ENCODE assay signal across 10 cellular contexts in genomic region chr1:205429742-205430464, GRCh38. TPM values are rescaled to one million over a fixed set of nuclear protein-coding genes. Genes with fewer than 3 reads are reported as not detected.
DNase-seq lines count a peak whose midpoint lies in the region; ATAC-seq and TF ChIP-seq lines count a peak whose summit lies in the region.
"Had no signal": no experiment of that assay in that cellular context is flagged by ENCODE, and none has a peak within 500 bp of the region (broad histone marks: within the 10 kb centered on the region; RNA-seq: fewer than 3 reads in every experiment).

No MANE protein-coding gene starts in this region.

- H3K36me3 Mint-ChIP-seq in mesothelial cell of epicardium (no peaks in the 10 kb centered on the region), type B pancreatic cell (no peaks in the 10 kb centered on the region)

- H3K4me3 Mint-ChIP-seq in mesothelial cell of epicardium (peak overlapping the region; percentile 85), type B pancreatic cell (peak overlapping the region; percentile 92)

- no peak for TF ChIP-seq POLR2A in uterus (IDR thresholded peaks at IDR 0.05)

- H3K27ac Mint-ChIP-seq in mesothelial cell of epicardium (no peak overlapping the region), type B pancreatic cell (no peak overlapping the region)

- TF ChIP-seq CTCF in mesothelial cell of epicardium (IDR thresholded peaks at IDR 0.05; ENCODE audit: unreplicated experiment) = no peak
- no peak for TF ChIP-seq CTCF in type B pancreatic cell (conservative IDR thresholded peaks at IDR 0.05)
- TF ChIP-seq CTCF in uterus (IDR thresholded peaks at IDR 0.05) = no peak

- intact Hi-C loops in cardiac septum (cut with DNase I) (loop anchor here (2.0 kb wide), 2 partner anchors 33 to 75 kb away; no protein-coding TSS in a partner anchor), Right ventricle myocardium inferior (cut with DNase I) (loop anchor here (2.0 kb wide), 1 partner anchor 33 kb away; no protein-coding TSS in a partner anchor), uterus (cut with DNase I; ENCODE audit: low total_unique reads) (no loop called here)

- H3K9me3 Mint-ChIP-seq in mesothelial cell of epicardium (no peaks in the 10 kb centered on the region), type B pancreatic cell (no peaks in the 10 kb centered on the region)

- DNase-seq in cardiac septum (ENCODE audit: low spot score) = peak; percentile 58
- no peak for DNase-seq in Right ventricle myocardium inferior (ENCODE audit: missing footprints)
- peak; percentile 71 for DNase-seq in cerebellar cortex (ENCODE audit: low spot score)
- no peak for DNase-seq in mesothelial cell of epicardium (ENCODE audit: low spot score in 2 of 2, unreplicated experiment in 2 of 2)
- no peak for DNase-seq in type B pancreatic cell (ENCODE audit: extremely low spot score, unreplicated experiment)
- DNase-seq in uterus = no peak
- DNase-seq in NK-92 treated with Interleukin-12 subunit alpha and Interleukin-12 subunit beta, amount 100 ng/mL, for 24 hours (lab: John Stamatoyannopoulos, UW) = no peak
- DNase-seq in NOMO-1 treated with dmso at 0.1 percent for 144 hours (lab: John Stamatoyannopoulos, UW; ENCODE audit: unreplicated experiment) = no peak

- no peaks in the 10 kb centered on the region for H3K4me1 ChIP-seq in uterus

- no peaks in the 10 kb centered on the region for H3K27me3 ChIP-seq in uterus
- H3K27me3 ChIP-seq: ascending aorta had no signal

- peak overlapping the region in 1 of 2 donors; percentile 39 for H3K4me3 ChIP-seq in uterus

- H3K4me1 Mint-ChIP-seq in mesothelial cell of epicardium (peaks cover 10% of the 10 kb centered on the region), type B pancreatic cell (ENCODE audit: unreplicated experiment) (peaks cover 22% of the 10 kb centered on the region)

- no peak for ATAC-seq in Right ventricle myocardium inferior

- no peak overlapping the region for H3K27ac ChIP-seq in uterus
- H3K27ac ChIP-seq: ascending aorta had no signal

- no peaks in the 10 kb centered on the region for H3K36me3 ChIP-seq in uterus
- H3K36me3 ChIP-seq: ascending aorta had no signal

- no peaks in the 10 kb centered on the region for H3K9me3 ChIP-seq in uterus
- H3K9me3 ChIP-seq: ascending aorta had no signal

- H3K27me3 Mint-ChIP-seq in mesothelial cell of epicardium (ENCODE audit: low read depth) (peaks cover 47% of the 10 kb centered on the region), type B pancreatic cell (peaks cover 54% of the 10 kb centered on the region)

RNA-seq across cellular contexts. Expression of gene LEMD1, which starts 8.0 kb away (rescaled TPM):
- not detected for total RNA-seq in cardiac septum
- not detected for total RNA-seq in Right ventricle myocardium inferior
- 1.3 to 1.9 TPM (median 1.6 TPM) in 3 replicates for total RNA-seq in mesothelial cell of epicardium
- total RNA-seq in type B pancreatic cell (ENCODE audit: low replicate concordance) = 5.5 and 8.1 TPM in 2 replicates
- total RNA-seq in uterus = 1 to 10 TPM in 2 of 4 donors, not detected in 2; 1.6 to 1.8 TPM
- total RNA-seq: ascending aorta; T-helper 2 cell treated with Interferon-gamma antibody and Interleukin-4, amounts not matched to agents 100 ng/mL and 5 ng/mL, for 36 hours had no signal

RNA-seq across cellular contexts. Expression of gene BLACAT1, which starts 25.9 kb away (rescaled TPM):
- total RNA-seq in cardiac septum (not detected), Right ventricle myocardium inferior (not detected), mesothelial cell of epicardium (0.66 to 0.74 TPM (median 0.72 TPM) in 3 replicates), type B pancreatic cell (ENCODE audit: low replicate concordance) (2.4 and 6.8 TPM in 2 replicates), uterus (1 to 10 TPM in 1 of 4 donors, under 1 TPM in 1, not detected in 2; 0.52 to 1.0 TPM)
- total RNA-seq: ascending aorta had no signal

Comparison
In these comparisons a context has a peak if more than half of its experiments do, and no peak if none do; other contexts are left out.
1. DNase-seq: peak in cardiac septum (single experiment) and cerebellar cortex (single experiment); none in Right ventricle myocardium inferior (single experiment), mesothelial cell of epicardium (0 of 2), type B pancreatic cell (single experiment), uterus (0 of 2), NK-92 treated with Interleukin-12 subunit alpha and Interleukin-12 subunit beta, amount 100 ng/mL, for 24 hours (single experiment) and NOMO-1 treated with dmso at 0.1 percent for 144 hours (single experiment).